Comparison of ENCODE assay signal across 17 cellular contexts in genomic region chr13:53028063-53028462, GRCh38. TPM values are rescaled to one million over a fixed set of nuclear protein-coding genes. Genes with fewer than 3 reads are reported as not detected.
DNase-seq lines count a peak whose midpoint lies in the region; ATAC-seq and TF ChIP-seq lines count a peak whose summit lies in the region.
"Had no signal": no experiment of that assay in that cellular context is flagged by ENCODE, and none has a peak within 500 bp of the region (broad histone marks: within the 10 kb centered on the region; RNA-seq: fewer than 3 reads in every experiment).

No MANE protein-coding gene starts in this region.

- no peaks in the 10 kb centered on the region for H3K9me3 ChIP-seq in colonic mucosa
- no peaks in the 10 kb centered on the region for H3K9me3 ChIP-seq in mucosa of descending colon
- H3K9me3 ChIP-seq in neutrophil, result no peaks in the 10 kb centered on the region
- no peaks in the 10 kb centered on the region for H3K9me3 ChIP-seq in tibial nerve
- no peaks in the 10 kb centered on the region for H3K9me3 ChIP-seq in HAP-1
- H3K9me3 ChIP-seq: BE2C had no signal

- H3K27ac ChIP-seq in colonic mucosa, result peak overlapping the region; percentile 18
- peak overlapping the region; percentile 73 for H3K27ac ChIP-seq in neutrophil
- H3K27ac ChIP-seq in tibial nerve, result no peak overlapping the region
- H3K27ac ChIP-seq: GM23248 had no signal

- 78 to 95% methylated on average over 5 of the region's 5 CpGs for WGBS in tibial nerve, 2 donors

- DNase-seq in colonic mucosa (no peak), mucosa of descending colon (no peak), anterior cingulate cortex (lab: John Stamatoyannopoulos, UW) (no peak), tibial nerve (ENCODE audit: low spot score in 2 of 2) (no peak), posterior vena cava (ENCODE audit: low spot score) (no peak), HAP-1 (ENCODE audit: low spot score in 2 of 2) (no peak)
- DNase-seq: BE2C; C1 segment of cervical spinal cord; CD4-positive, CD25-positive, alpha-beta regulatory T cell; CD8-positive, alpha-beta memory T cell; COR-L47; GM23248; HCEC 1CT had no signal

- ATAC-seq in mucosa of descending colon, result peak; percentile 65

- TF ChIP-seq EP300 in tibial nerve (IDR thresholded peaks at IDR 0.05), result no peak

- H3K4me3 ChIP-seq in colonic mucosa (no peak overlapping the region), mucosa of descending colon (no peak overlapping the region), neutrophil (ENCODE audit: low read depth in 1 of 2, low read length in 1 of 2) (no peak overlapping the region), tibial nerve (no peak overlapping the region), HAP-1 (no peak overlapping the region)
- H3K4me3 ChIP-seq: GM23248 had no signal

- H3K36me3 ChIP-seq in colonic mucosa (no peaks in the 10 kb centered on the region), mucosa of descending colon (ENCODE audit: low read depth) (no peaks in the 10 kb centered on the region), neutrophil (no peaks in the 10 kb centered on the region), tibial nerve (no peaks in the 10 kb centered on the region), HAP-1 (replicated peaks) (no peaks in the 10 kb centered on the region)
- H3K36me3 ChIP-seq: BE2C had no signal

- TF ChIP-seq POLR2A in tibial nerve (IDR thresholded peaks at IDR 0.05), result no peak

- intact Hi-C loops in colonic mucosa (cut with DNase I), result no loop called here
- intact Hi-C loops in mucosa of descending colon (cut with DNase I, micrococcal nuclease), result no loop called here
- intact Hi-C loops in posterior vena cava (cut with DNase I), result no loop called here

- H3K4me1 ChIP-seq in colonic mucosa (no peaks in the 10 kb centered on the region), mucosa of descending colon (ENCODE audit: low read depth) (no peaks in the 10 kb centered on the region), neutrophil (ENCODE audit: control insufficient read depth in 1 of 2, insufficient read depth in 1 of 2, low read depth in 1 of 2, low read length in 1 of 2) (peaks cover 64 to 99% of the 10 kb centered on the region in 2 experiments), tibial nerve (no peaks in the 10 kb centered on the region), HAP-1 (no peaks in the 10 kb centered on the region)
- H3K4me1 ChIP-seq: BE2C had no signal

- in situ Hi-C loops in HAP-1 (cut with MboI; ENCODE audit: low sequenced_read_pairs), result no loop called here

- H3K27me3 ChIP-seq in colonic mucosa (no peaks in the 10 kb centered on the region), neutrophil (no peaks in the 10 kb centered on the region), tibial nerve (no peaks in the 10 kb centered on the region), HAP-1 (ENCODE audit: low read depth) (peaks cover 18% of the 10 kb centered on the region)
- H3K27me3 ChIP-seq: BE2C had no signal

- no peak for TF ChIP-seq CTCF in colonic mucosa (IDR thresholded peaks at IDR 0.05)
- no peak for TF ChIP-seq CTCF in mucosa of descending colon (IDR thresholded peaks at IDR 0.05)
- no peak for TF ChIP-seq CTCF in neutrophil (IDR thresholded peaks at IDR 0.05)
- no peak for TF ChIP-seq CTCF in tibial nerve (IDR thresholded peaks at IDR 0.05)

- H3K9ac ChIP-seq in colonic mucosa (ENCODE audit: low read depth in 2 of 2, low read length in 2 of 2), result no peak overlapping the region
- H3K9ac ChIP-seq: GM23248 had no signal

RNA-seq across cellular contexts. Expression of gene OLFM4, which starts 0.6 kb away (rescaled TPM):
- total RNA-seq in colonic mucosa, result 1,000 to 10,000 TPM in 1 of 2 donors, 100 to 1,000 TPM in 1; 489 to 1,049 TPM
- total RNA-seq in mucosa of descending colon, result 1,000 to 10,000 TPM in 1 of 3 donors, 10 to 100 TPM in 2; 15.2 to 4,328 (median 91.8) TPM
- total RNA-seq in tibial nerve, result 1 to 10 TPM in 3 of 4 donors, under 1 TPM in 1; 0.90 to 2.0 (median 1.4) TPM
- under 1 TPM; 0.19 to 0.51 TPM for total RNA-seq in posterior vena cava
- total RNA-seq: A172; CD4-positive, CD25-positive, alpha-beta regulatory T cell; CD8-positive, alpha-beta memory T cell; GM23248; H4; HT1080 had no signal

Comparison
In these comparisons a context has a peak if more than half of its experiments do, and no peak if none do; other contexts are left out.
1. H3K27ac ChIP-seq: peak in colonic mucosa (single experiment) and neutrophil (single experiment); none in tibial nerve (0 of 4).
2. RNA of gene OLFM4, which starts 0.6 kb away (total RNA-seq): 489 to 1,049 TPM in colonic mucosa and 15.2 to 4,328 TPM in mucosa of descending colon; 0.90 to 2.0 TPM in tibial nerve and 0.19 to 0.51 TPM in posterior vena cava; every median in the first group is over 4 times any median in the second.